ENCODE assay signal across 12 cellular contexts in genomic region chr20:4063631-4064030, GRCh38. TPM values are rescaled to one million over a fixed set of nuclear protein-coding genes. Genes with fewer than 3 reads are reported as not detected.
DNase-seq lines count a peak whose midpoint lies in the region; ATAC-seq and TF ChIP-seq lines count a peak whose summit lies in the region.
"Had no signal": no experiment of that assay in that cellular context is flagged by ENCODE, and none has a peak within 500 bp of the region (broad histone marks: within the 10 kb centered on the region; RNA-seq: fewer than 3 reads in every experiment).

No MANE protein-coding gene starts in this region.

- ATAC-seq in T-helper 17 cell, result no peak
- ATAC-seq in naive thymus-derived CD8-positive, alpha-beta T cell, result no peak
- ATAC-seq: activated CD4-positive, CD25-positive, alpha-beta regulatory T cell treated with anti-CD3 and anti-CD28 coated beads, Interleukin-2, amount 50 U/mL, for 24 hours had no signal

- DNase-seq in EH (ENCODE audit: low read depth) (peak; percentile 58), T-helper 17 cell (no peak), left ventricle myocardium inferior (no peak), COR-L47 (lab: John Stamatoyannopoulos, UW) (no peak), pons (ENCODE audit: low spot score) (no peak)
- no peak for DNase-seq in naive thymus-derived CD8-positive, alpha-beta T cell
- no peak for DNase-seq in activated effector memory CD4-positive, alpha-beta T cell treated with Interleukin-2 at 50 U/mL for 16 hours
- DNase-seq: activated naive CD4-positive, alpha-beta T cell treated with anti-CD3 and anti-CD28 coated beads for 36 hours; midbrain; NCI-H1105 had no signal

- peak overlapping the region; percentile 72 for H3K27ac Mint-ChIP-seq in T-helper 17 cell
- H3K27ac Mint-ChIP-seq in naive thymus-derived CD8-positive, alpha-beta T cell, result peak overlapping the region in 2 of 10 donors; percentile 66 to 89
- H3K27ac Mint-ChIP-seq: activated naive CD4-positive, alpha-beta T cell treated with anti-CD3 and anti-CD28 coated beads for 36 hours had no signal

- H3K36me3 ChIP-seq in left ventricle myocardium inferior (no peaks in the 10 kb centered on the region), skeletal muscle satellite cell (ENCODE audit: insufficient read depth, low read length) (no peaks in the 10 kb centered on the region)

- POLR2A ChIA-PET in naive thymus-derived CD8-positive, alpha-beta T cell (lab: Charles Lee), result no interaction called here

- peaks cover 15% of the 10 kb centered on the region for H3K4me1 Mint-ChIP-seq in T-helper 17 cell
- peaks cover 9 to 27% (median 13%) of the 10 kb centered on the region in 4 donors for H3K4me1 Mint-ChIP-seq in naive thymus-derived CD8-positive, alpha-beta T cell

- peak overlapping the region; percentile 33 for H3K9ac ChIP-seq in skeletal muscle satellite cell (ENCODE audit: low read depth, low read length)

- H3K4me3 Mint-ChIP-seq in T-helper 17 cell, result no peak overlapping the region
- no peak overlapping the region for H3K4me3 Mint-ChIP-seq in naive thymus-derived CD8-positive, alpha-beta T cell
- H3K4me3 Mint-ChIP-seq: activated naive CD4-positive, alpha-beta T cell treated with anti-CD3 and anti-CD28 coated beads for 36 hours had no signal

- H3K9me3 Mint-ChIP-seq in naive thymus-derived CD8-positive, alpha-beta T cell, result no peaks in the 10 kb centered on the region
- H3K9me3 Mint-ChIP-seq: activated naive CD4-positive, alpha-beta T cell treated with anti-CD3 and anti-CD28 coated beads for 36 hours had no signal

- H3K27me3 ChIP-seq in left ventricle myocardium inferior (ENCODE audit: low read depth), result no peaks in the 10 kb centered on the region
- no peaks in the 10 kb centered on the region for H3K27me3 ChIP-seq in skeletal muscle satellite cell (ENCODE audit: control insufficient read depth, insufficient read depth, low read length)

- H3K9me3 ChIP-seq in T-helper 17 cell (ENCODE audit: control insufficient read depth, low read length, poor library complexity, severe bottlenecking), result no peaks in the 10 kb centered on the region
- H3K9me3 ChIP-seq in left ventricle myocardium inferior (replicated peaks), result no peaks in the 10 kb centered on the region
- no peaks in the 10 kb centered on the region for H3K9me3 ChIP-seq in skeletal muscle satellite cell (replicated peaks; ENCODE audit: low read length)

- intact Hi-C loops in left ventricle myocardium inferior (cut with micrococcal nuclease), result loop anchor here (10.0 kb wide), 1 partner anchor 49 kb away; the partner anchor contains the start of gene RNF24

- H3K27ac ChIP-seq in left ventricle myocardium inferior (replicated peaks), result peak overlapping the region; percentile 91

- H3K27me3 Mint-ChIP-seq in T-helper 17 cell, result no peaks in the 10 kb centered on the region
- H3K27me3 Mint-ChIP-seq in naive thymus-derived CD8-positive, alpha-beta T cell, result no peaks in the 10 kb centered on the region

- H3K4me1 ChIP-seq in left ventricle myocardium inferior (peaks cover 59% of the 10 kb centered on the region), skeletal muscle satellite cell (ENCODE audit: control insufficient read depth, insufficient read depth, low read length) (peaks cover 54% of the 10 kb centered on the region)

- no peak overlapping the region for H3K4me3 ChIP-seq in left ventricle myocardium inferior
- H3K4me3 ChIP-seq in skeletal muscle satellite cell (ENCODE audit: low read length), result no peak overlapping the region

- no peak overlapping the region for H3K4me2 ChIP-seq in skeletal muscle satellite cell (ENCODE audit: low read length)

- no peaks in the 10 kb centered on the region for H3K36me3 Mint-ChIP-seq in T-helper 17 cell (ENCODE audit: low read depth)
- no peaks in the 10 kb centered on the region for H3K36me3 Mint-ChIP-seq in naive thymus-derived CD8-positive, alpha-beta T cell

- TF ChIP-seq CTCF in left ventricle myocardium inferior (IDR thresholded peaks at IDR 0.05; ENCODE audit: borderline replicate concordance), result no peak

RNA-seq across cellular contexts. Expression of gene RNF24, which starts 48.3 kb away (rescaled TPM):
- 10 to 100 TPM; 10.0 to 15.9 TPM for total RNA-seq in T-helper 17 cell
- total RNA-seq in left ventricle myocardium inferior, result 5.1 TPM
- total RNA-seq in skeletal muscle satellite cell (2012; rRNA removed), result 20.3 and 25.3 TPM in 2 replicates
- 10 to 100 TPM; 18.0 to 19.9 TPM for total RNA-seq in naive thymus-derived CD8-positive, alpha-beta T cell
- polyA plus RNA-seq in naive thymus-derived CD8-positive, alpha-beta T cell, result 10 to 100 TPM in 2 of 3 donors, 1 to 10 TPM in 1; 6.4 to 13.3 (median 10.1) TPM
